2 cellular contexts compared by ENCODE assay signal in the genomic region with DNA sequence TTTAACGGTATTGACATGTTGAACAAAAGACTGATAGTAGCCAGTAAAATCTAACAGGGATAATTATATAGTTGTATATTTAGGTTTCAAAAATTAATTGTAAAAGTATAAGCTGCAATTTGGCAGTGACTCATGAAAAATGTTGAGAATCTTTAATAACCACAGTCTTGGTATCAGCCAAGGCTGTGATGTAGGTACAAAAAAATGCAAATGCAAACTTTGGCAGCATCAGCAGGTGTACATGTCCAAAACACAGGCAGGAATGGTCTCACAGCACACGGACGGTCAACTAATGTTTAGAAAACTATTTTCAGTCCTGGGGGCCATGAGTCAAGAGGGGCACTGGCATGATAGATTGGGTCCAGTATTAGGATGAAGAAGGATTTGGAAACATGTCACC.
TF ChIP-seq lines count a peak whose summit lies in the region.

No MANE protein-coding gene starts in this region.

TF ChIP-seq in SK-N-SH, 30 proteins besides CTCF, POLR2A, EP300 and RAD21 (continued from another document):
- TF ChIP-seq REST (IDR thresholded peaks at IDR 0.05; ENCODE audit: low read depth, low read length) (no peak), JUND (IDR thresholded peaks at IDR 0.05) (peak; percentile 24; the same call in 1 of the 2 replicates), NRF1 (IDR thresholded peaks at IDR 0.05; ENCODE audit: low read depth, low read length) (no peak), GATA2 (CRISPR knock-in tag; IDR thresholded peaks at IDR 0.05) (no peak), NFIC (IDR thresholded peaks at IDR 0.05; ENCODE audit: borderline replicate concordance) (no peak), ELF1 (IDR thresholded peaks at IDR 0.05) (no peak), MXI1 (IDR thresholded peaks at IDR 0.05; ENCODE audit: low read depth, low read length) (no peak), GABPA (IDR thresholded peaks at IDR 0.05; ENCODE audit: low read depth) (no peak), TAF1 (IDR thresholded peaks at IDR 0.05; ENCODE audit: borderline replicate concordance, low read depth, low read length) (no peak), YY1 (IDR thresholded peaks at IDR 0.05; ENCODE audit: low read depth) (no peak)
- TF ChIP-seq, protein P1, sequence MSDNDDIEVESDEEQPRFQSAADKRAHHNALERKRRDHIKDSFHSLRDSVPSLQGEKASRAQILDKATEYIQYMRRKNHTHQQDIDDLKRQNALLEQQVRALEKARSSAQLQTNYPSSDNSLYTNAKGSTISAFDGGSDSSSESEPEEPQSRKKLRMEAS (IDR thresholded peaks at IDR 0.05; ENCODE audit: low read depth): no peak

TF ChIP-seq in SK-N-SH treated with all-trans-retinoic acid at 6 μM for 48 hours, 23 proteins besides CTCF, POLR2A, EP300 and RAD21 (continued from another document):
- no peak for TF ChIP-seq TSHZ2 (CRISPR knock-in tag; IDR thresholded peaks at IDR 0.05)
- TF ChIP-seq OSR1 (CRISPR knock-in tag; IDR thresholded peaks at IDR 0.05): no peak
- no peak for TF ChIP-seq TCF4 (CRISPR knock-in tag; IDR thresholded peaks at IDR 0.05; ENCODE audit: borderline replicate concordance)
- no peak for TF ChIP-seq PPARA (CRISPR knock-in tag; IDR thresholded peaks at IDR 0.05; ENCODE audit: borderline replicate concordance)
TF ChIP-seq in SK-N-SH treated with all-trans-retinoic acid at 6 μM for 48 hours: peak in this region for 0.
